15 cellular contexts compared by ENCODE assay signal in the genomic region with DNA sequence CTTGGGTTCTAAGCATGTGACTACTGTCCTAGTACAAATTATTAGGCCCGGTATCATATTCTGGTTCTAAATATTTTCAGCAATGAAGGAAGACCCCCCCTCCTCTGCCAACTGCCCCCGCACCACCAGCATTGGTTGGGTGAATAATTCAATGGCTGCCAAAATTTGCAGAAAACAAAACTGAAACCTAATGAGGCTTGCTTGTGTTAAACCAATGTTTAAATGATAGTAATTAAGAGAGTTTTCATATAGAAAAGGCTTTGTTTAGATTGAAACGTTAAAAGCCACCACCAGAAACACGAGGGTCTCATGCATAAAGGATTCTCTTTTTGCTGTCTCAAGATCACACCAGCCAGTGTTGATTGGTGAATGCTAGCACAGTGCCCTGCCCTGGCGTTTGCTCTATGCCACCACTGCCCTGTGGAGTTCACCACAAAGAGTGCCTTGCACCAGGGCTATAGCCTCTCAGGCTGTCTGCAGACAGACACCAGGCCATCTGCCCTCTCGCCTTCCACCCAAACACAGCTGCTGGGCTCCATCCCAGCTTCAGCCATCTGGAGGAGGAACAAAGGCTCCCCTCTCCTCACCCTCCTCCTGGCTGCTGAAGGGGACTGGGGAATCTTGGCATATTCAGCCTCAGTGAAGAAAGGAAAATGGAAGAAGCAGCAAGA.
A peak's percentile ranks its signal among the peaks of the same experiment; 100 is the strongest.
DNase-seq lines count a peak whose midpoint lies in the region; ATAC-seq and TF ChIP-seq lines count a peak whose summit lies in the region.
"Had no signal": no experiment of that assay in that cellular context is flagged by ENCODE, and none has a peak within 500 bp of the region (broad histone marks: within the 10 kb centered on the region; RNA-seq: fewer than 3 reads in every experiment).

No MANE protein-coding gene starts in this region.

- H3K27me3 ChIP-seq in MG63 (no peaks in the 10 kb centered on the region), esophagus muscularis mucosa (no peaks in the 10 kb centered on the region), smooth muscle cell (ENCODE audit: low read depth) (no peaks in the 10 kb centered on the region), spleen (replicated peaks in 1 of 7) (no peaks in the 10 kb centered on the region)
- H3K27me3 ChIP-seq: ascending aorta, testis had no signal

- ATAC-seq in omental fat pad (ENCODE audit: low FRiP score) = no peak
- ATAC-seq: activated T-cell treated with anti-CD3 and anti-CD28 coated beads, Interleukin-2, amount 50 U/mL, for 4 hours; natural killer cell; T-helper 17 cell had no signal

- H3K27ac ChIP-seq in esophagus muscularis mucosa (replicated peaks in 1 of 4) (no peak overlapping the region), smooth muscle cell (ENCODE audit: low read depth) (no peak overlapping the region), spleen (no peak overlapping the region)
- H3K27ac ChIP-seq: ascending aorta, testis had no signal

- no peak for TF ChIP-seq POLR2A in esophagus muscularis mucosa (IDR thresholded peaks at IDR 0.05; ENCODE audit: low read depth)
- TF ChIP-seq POLR2A in spleen (IDR thresholded peaks at IDR 0.05) = no peak

- DNase-seq in MG63 = peak; percentile 15
- peak; percentile 13 for DNase-seq in NCI-H774 (lab: John Stamatoyannopoulos, UW)
- DNase-seq in esophagus muscularis mucosa (ENCODE audit: extremely low spot score) = peak; percentile 72
- peak; percentile 64 to 98 (median 84) for DNase-seq in posterior cingulate gyrus
- no peak for DNase-seq in omental fat pad (ENCODE audit: low spot score)
- no peak for DNase-seq in smooth muscle cell (lab: John Stamatoyannopoulos, UW; ENCODE audit: unreplicated experiment)
- no peak for DNase-seq in spleen
- DNase-seq: activated CD4-positive, alpha-beta T cell treated with anti-CD3 and anti-CD28 coated beads for 4 hours; activated T-cell treated with anti-CD3 and anti-CD28 coated beads, Interleukin-2, amount 50 U/mL, for 4 hours; effector CD8-positive, alpha-beta T cell; natural killer cell; NCI-H1436 treated with DMSO at 0.1 percent for 48 hours; T-helper 17 cell; testis had no signal

- no peak overlapping the region for H3K9ac ChIP-seq in smooth muscle cell (ENCODE audit: low read depth)

- H3K4me1 ChIP-seq in esophagus muscularis mucosa (peaks cover 5 to 12% (median 9%) of the 10 kb centered on the region in 4 donors), smooth muscle cell (ENCODE audit: low read depth) (peaks cover 7% of the 10 kb centered on the region), spleen (no peaks in the 10 kb centered on the region)
- H3K4me1 ChIP-seq: testis had no signal

- no peaks in the 10 kb centered on the region for H4K20me1 ChIP-seq in smooth muscle cell (ENCODE audit: low read depth)

- peaks cover 8% of the 10 kb centered on the region for H3F3A ChIP-seq in smooth muscle cell (ENCODE audit: low read depth)

- H3K9me3 ChIP-seq in MG63 (no peaks in the 10 kb centered on the region), esophagus muscularis mucosa (no peaks in the 10 kb centered on the region), smooth muscle cell (replicated peaks; ENCODE audit: low read depth) (no peaks in the 10 kb centered on the region), spleen (no peaks in the 10 kb centered on the region)
- H3K9me3 ChIP-seq: ascending aorta, testis had no signal

- H3K4me3 ChIP-seq in MG63 (no peak overlapping the region), esophagus muscularis mucosa (no peak overlapping the region), smooth muscle cell (no peak overlapping the region), spleen (no peak overlapping the region)
- H3K4me3 ChIP-seq: ascending aorta, testis had no signal

- intact Hi-C loops in esophagus muscularis mucosa (cut with DNase I) = no loop called here
- intact Hi-C loops in posterior cingulate gyrus (cut with DNase I) = no loop called here
- intact Hi-C loops in spleen (cut with DNase I; ENCODE audit: low total_unique reads) = no loop called here

- TF ChIP-seq CTCF in esophagus muscularis mucosa (IDR thresholded peaks at IDR 0.05) (no peak), omental fat pad (IDR thresholded peaks at IDR 0.05) (no peak), smooth muscle cell (IDR thresholded peaks at IDR 0.05; ENCODE audit: borderline replicate concordance, insufficient read depth, poor library complexity, severe bottlenecking) (no peak), spleen (IDR thresholded peaks at IDR 0.05 in 8 of 11, conservative IDR thresholded peaks at IDR 0.05 in 3 of 11) (no peak)

- H2AFZ ChIP-seq in smooth muscle cell (ENCODE audit: low read depth) = no peak overlapping the region

- TF ChIP-seq EP300 in esophagus muscularis mucosa (IDR thresholded peaks at IDR 0.05) = no peak

- H3K79me2 ChIP-seq in smooth muscle cell (ENCODE audit: low read depth) = no peaks in the 10 kb centered on the region

- H3K4me2 ChIP-seq in smooth muscle cell = no peak overlapping the region

- 83% methylated on average over 6 of the region's 6 CpGs for WGBS in esophagus muscularis mucosa
- 80% methylated on average over 6 of the region's 6 CpGs for WGBS in smooth muscle cell (ENCODE audit: low lambda C conversion rate)
- 69 to 78% (median 76%) methylated on average over 6 of the region's 6 CpGs for WGBS in spleen, 5 donors

- no peaks in the 10 kb centered on the region for H3K36me3 ChIP-seq in MG63
- no peaks in the 10 kb centered on the region for H3K36me3 ChIP-seq in esophagus muscularis mucosa
- no peaks in the 10 kb centered on the region for H3K36me3 ChIP-seq in smooth muscle cell (ENCODE audit: low read depth)
- H3K36me3 ChIP-seq in spleen = no peaks in the 10 kb centered on the region
- H3K36me3 ChIP-seq: ascending aorta had no signal

Comparison
In these comparisons a context has a peak if more than half of its experiments do, and no peak if none do; other contexts are left out.
1. DNase-seq: peak in MG63 (single experiment), NCI-H774 (single experiment), esophagus muscularis mucosa (single experiment) and posterior cingulate gyrus (10 of 10); none in omental fat pad (single experiment), smooth muscle cell (single experiment) and spleen (single experiment).